20 cellular contexts compared by ENCODE assay signal in the genomic region with DNA sequence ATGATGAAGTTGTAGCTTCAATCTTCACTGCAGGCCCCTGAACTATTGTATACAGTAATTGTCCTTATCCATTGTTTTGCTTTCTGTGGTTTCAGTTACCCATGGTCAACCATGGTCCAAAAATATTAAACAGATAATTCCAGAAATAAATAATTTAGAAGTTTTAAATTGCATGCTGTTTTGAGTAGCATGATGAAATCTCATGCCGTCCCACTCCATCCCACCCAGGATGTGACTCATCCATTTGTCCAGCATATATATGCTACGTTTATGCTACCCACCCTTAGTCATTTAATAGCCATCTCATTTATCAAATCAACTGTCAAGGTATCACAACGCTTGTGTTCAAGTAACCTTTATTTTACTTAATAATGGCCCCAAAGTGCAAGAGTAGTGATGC. TPM values are rescaled to one million over a fixed set of nuclear protein-coding genes. Genes with fewer than 3 reads are reported as not detected.
A peak's percentile ranks its signal among the peaks of the same experiment; 100 is the strongest.
DNase-seq lines count a peak whose midpoint lies in the region; ATAC-seq, FAIRE-seq and TF ChIP-seq lines count a peak whose summit lies in the region.
"Had no signal": no experiment of that assay in that cellular context is flagged by ENCODE, and none has a peak within 500 bp of the region (broad histone marks: within the 10 kb centered on the region; RNA-seq: fewer than 3 reads in every experiment).

No MANE protein-coding gene starts in this region.

- DNase-seq in GM04503 (ENCODE audit: low read depth), result peak; percentile 22
- DNase-seq in NCI-H460 (ENCODE audit: extremely low read depth, low read depth), result peak; percentile 38
- peak; percentile 85 for DNase-seq in bronchial epithelial cell (ENCODE audit: low read depth)
- DNase-seq in non-pigmented ciliary epithelial cell (ENCODE audit: low read depth), result peak; percentile 15
- DNase-seq in Ammon's horn (ENCODE audit: low spot score), result no peak
- DNase-seq in stimulated activated naive CD8-positive, alpha-beta T cell treated with anti-CD3 and anti-CD28 coated beads, Interleukin-15, amount 100 ng/mL, for 72 hours, result no peak
- DNase-seq in naive thymus-derived CD4-positive, alpha-beta T cell, result no peak
- DNase-seq in endodermal cell, result no peak
- DNase-seq: activated naive CD4-positive, alpha-beta T cell treated with anti-CD3 and anti-CD28 coated beads, Interleukin-2, amount 10 ng/mL, durations not matched to agents 7 days and 5 days; GOT3; lower lobe of right lung; nephron progenitor cell; right cardiac atrium; stimulated activated CD4-positive, alpha-beta T cell treated with anti-CD3 and anti-CD28 coated beads, Interleukin-4, amount 100 ng/mL, for 4 hours; uterus had no signal

- H3K9ac ChIP-seq in endodermal cell (ENCODE audit: extremely low read depth, low read length, poor library complexity, severe bottlenecking), result no peak overlapping the region

- H3K36me3 Mint-ChIP-seq in naive thymus-derived CD4-positive, alpha-beta T cell, result no peaks in the 10 kb centered on the region
- no peaks in the 10 kb centered on the region for H3K36me3 Mint-ChIP-seq in endodermal cell (ENCODE audit: low read depth)
- H3K36me3 Mint-ChIP-seq: activated naive CD4-positive, alpha-beta T cell treated with anti-CD3 and anti-CD28 coated beads, Interleukin-2, amount 10 ng/mL, durations not matched to agents 7 days and 5 days; CD14-positive monocyte; stimulated activated memory B cell treated with anti-CD40 and anti-IgM and Interleukin-4, amounts not matched to agents 10 μg/mL and 1 μg/mL and 100 μg/mL, for 72 hours had no signal

- H3K27ac Mint-ChIP-seq in stimulated activated naive CD8-positive, alpha-beta T cell treated with anti-CD3 and anti-CD28 coated beads, Interleukin-15, amount 100 ng/mL, for 72 hours, result peak overlapping the region in 1 of 2 donors; percentile 7
- H3K27ac Mint-ChIP-seq in naive thymus-derived CD4-positive, alpha-beta T cell, result no peak overlapping the region
- no peak overlapping the region for H3K27ac Mint-ChIP-seq in endodermal cell
- H3K27ac Mint-ChIP-seq: activated naive CD4-positive, alpha-beta T cell treated with anti-CD3 and anti-CD28 coated beads, Interleukin-2, amount 10 ng/mL, durations not matched to agents 7 days and 5 days; CD14-positive monocyte; nephron progenitor cell; stimulated activated memory B cell treated with anti-CD40 and anti-IgM and Interleukin-4, amounts not matched to agents 10 μg/mL and 1 μg/mL and 100 μg/mL, for 72 hours had no signal

- CTCF ChIA-PET in naive thymus-derived CD4-positive, alpha-beta T cell (lab: Charles Lee), result no interaction called here

- peaks cover 0 to 3% of the 10 kb centered on the region in 2 donors for H3K9me3 Mint-ChIP-seq in stimulated activated naive CD8-positive, alpha-beta T cell treated with anti-CD3 and anti-CD28 coated beads, Interleukin-15, amount 100 ng/mL, for 72 hours
- peaks cover 0 to 5% (median 1%) of the 10 kb centered on the region in 11 donors for H3K9me3 Mint-ChIP-seq in naive thymus-derived CD4-positive, alpha-beta T cell
- no peaks in the 10 kb centered on the region for H3K9me3 Mint-ChIP-seq in endodermal cell
- H3K9me3 Mint-ChIP-seq: central memory CD8-positive, alpha-beta T cell; nephron progenitor cell had no signal

- no peak for FAIRE-seq in bronchial epithelial cell (lab: Jason Lieb, UNC)
- FAIRE-seq: GM19239 had no signal

- intact Hi-C loops in naive thymus-derived CD4-positive, alpha-beta T cell (cut with micrococcal nuclease), result no loop called here

- no peaks in the 10 kb centered on the region for H3K4me1 ChIP-seq in naive thymus-derived CD4-positive, alpha-beta T cell (ENCODE audit: control insufficient read depth in 2 of 2, insufficient read depth in 2 of 2, low read length in 2 of 2)
- no peaks in the 10 kb centered on the region for H3K4me1 ChIP-seq in endodermal cell (ENCODE audit: control insufficient read depth, insufficient read depth, low read length)
- H3K4me1 ChIP-seq: lower lobe of right lung, uterus had no signal

- ATAC-seq in stimulated activated naive CD8-positive, alpha-beta T cell treated with anti-CD3 and anti-CD28 coated beads, Interleukin-15, amount 100 ng/mL, for 72 hours, result no peak
- no peak for ATAC-seq in naive thymus-derived CD4-positive, alpha-beta T cell
- ATAC-seq: lower lobe of right lung; right cardiac atrium; stimulated activated memory B cell treated with anti-CD40 and anti-IgM and Interleukin-4, amounts not matched to agents 10 μg/mL and 1 μg/mL and 100 μg/mL, for 72 hours had no signal

- no peaks in the 10 kb centered on the region for H3K27me3 ChIP-seq in bronchial epithelial cell (ENCODE audit: control insufficient read depth, insufficient read depth, low read length)
- no peaks in the 10 kb centered on the region for H3K27me3 ChIP-seq in naive thymus-derived CD4-positive, alpha-beta T cell (ENCODE audit: control insufficient read depth in 2 of 2, insufficient read depth in 2 of 2, low read length in 2 of 2)
- H3K27me3 ChIP-seq in endodermal cell (ENCODE audit: control insufficient read depth, insufficient read depth, low read length, poor library complexity, severe bottlenecking), result no peaks in the 10 kb centered on the region
- H3K27me3 ChIP-seq: uterus had no signal

- H3K27ac ChIP-seq in naive thymus-derived CD4-positive, alpha-beta T cell (ENCODE audit: low read depth, low read length), result no peak overlapping the region
- no peak overlapping the region for H3K27ac ChIP-seq in endodermal cell (ENCODE audit: low read depth, low read length)
- H3K27ac ChIP-seq: lower lobe of right lung, uterus had no signal

- H3K27me3 Mint-ChIP-seq in stimulated activated naive CD8-positive, alpha-beta T cell treated with anti-CD3 and anti-CD28 coated beads, Interleukin-15, amount 100 ng/mL, for 72 hours, result no peaks in the 10 kb centered on the region
- H3K27me3 Mint-ChIP-seq in naive thymus-derived CD4-positive, alpha-beta T cell, result no peaks in the 10 kb centered on the region
- no peaks in the 10 kb centered on the region for H3K27me3 Mint-ChIP-seq in endodermal cell (ENCODE audit: insufficient read depth)
- H3K27me3 Mint-ChIP-seq: activated naive CD4-positive, alpha-beta T cell treated with anti-CD3 and anti-CD28 coated beads, Interleukin-2, amount 10 ng/mL, durations not matched to agents 7 days and 5 days; central memory CD8-positive, alpha-beta T cell; stimulated activated memory B cell treated with anti-CD40 and anti-IgM and Interleukin-4, amounts not matched to agents 10 μg/mL and 1 μg/mL and 100 μg/mL, for 72 hours had no signal

- H3K4me1 Mint-ChIP-seq in stimulated activated naive CD8-positive, alpha-beta T cell treated with anti-CD3 and anti-CD28 coated beads, Interleukin-15, amount 100 ng/mL, for 72 hours, result no peaks in the 10 kb centered on the region
- H3K4me1 Mint-ChIP-seq in naive thymus-derived CD4-positive, alpha-beta T cell, result no peaks in the 10 kb centered on the region
- H3K4me1 Mint-ChIP-seq in endodermal cell, result no peaks in the 10 kb centered on the region
- H3K4me1 Mint-ChIP-seq: activated naive CD4-positive, alpha-beta T cell treated with anti-CD3 and anti-CD28 coated beads, Interleukin-2, amount 10 ng/mL, durations not matched to agents 7 days and 5 days; CD14-positive monocyte; central memory CD8-positive, alpha-beta T cell; nephron progenitor cell; stimulated activated memory B cell treated with anti-CD40 and anti-IgM and Interleukin-4, amounts not matched to agents 10 μg/mL and 1 μg/mL and 100 μg/mL, for 72 hours had no signal

- H3K36me3 ChIP-seq in bronchial epithelial cell (ENCODE audit: control insufficient read depth, insufficient read depth, low read length) (no peaks in the 10 kb centered on the region), endodermal cell (ENCODE audit: control insufficient read depth, insufficient read depth, low read length) (no peaks in the 10 kb centered on the region)
- no peaks in the 10 kb centered on the region for H3K36me3 ChIP-seq in naive thymus-derived CD4-positive, alpha-beta T cell (ENCODE audit: control insufficient read depth in 2 of 3, insufficient read depth in 3 of 3, low read length in 3 of 3)
- H3K36me3 ChIP-seq: lower lobe of right lung, uterus had no signal

- no peak overlapping the region for H3K4me3 ChIP-seq in bronchial epithelial cell (ENCODE audit: low read depth, low read length)
- H3K4me3 ChIP-seq in naive thymus-derived CD4-positive, alpha-beta T cell (ENCODE audit: low read length), result no peak overlapping the region
- H3K4me3 ChIP-seq in endodermal cell (ENCODE audit: low read length), result no peak overlapping the region
- H3K4me3 ChIP-seq: lower lobe of right lung, uterus had no signal

- WGBS in endodermal cell (ENCODE audit: insufficient coverage in 1 of 2, insufficient read length in 1 of 2), 2 experiments, result 86 to 89% methylated on average over 2 to 3 of the region's 3 CpGs

- no peaks in the 10 kb centered on the region for H3K9me3 ChIP-seq in naive thymus-derived CD4-positive, alpha-beta T cell (ENCODE audit: control insufficient read depth in 2 of 3, low read length in 3 of 3)
- H3K9me3 ChIP-seq in endodermal cell (ENCODE audit: control insufficient read depth, low read length), result no peaks in the 10 kb centered on the region
- H3K9me3 ChIP-seq: lower lobe of right lung, uterus had no signal

- H3K4me3 Mint-ChIP-seq in stimulated activated naive CD8-positive, alpha-beta T cell treated with anti-CD3 and anti-CD28 coated beads, Interleukin-15, amount 100 ng/mL, for 72 hours, result no peak overlapping the region
- no peak overlapping the region for H3K4me3 Mint-ChIP-seq in naive thymus-derived CD4-positive, alpha-beta T cell
- H3K4me3 Mint-ChIP-seq in endodermal cell, result no peak overlapping the region
- H3K4me3 Mint-ChIP-seq: activated naive CD4-positive, alpha-beta T cell treated with anti-CD3 and anti-CD28 coated beads, Interleukin-2, amount 10 ng/mL, durations not matched to agents 7 days and 5 days; CD14-positive monocyte; central memory CD8-positive, alpha-beta T cell; nephron progenitor cell; stimulated activated memory B cell treated with anti-CD40 and anti-IgM and Interleukin-4, amounts not matched to agents 10 μg/mL and 1 μg/mL and 100 μg/mL, for 72 hours had no signal

- TF ChIP-seq CTCF in bronchial epithelial cell (IDR thresholded peaks at IDR 0.05; ENCODE audit: insufficient read depth, low read length, severe bottlenecking) (no peak), endodermal cell (conservative IDR thresholded peaks at IDR 0.05) (no peak)

- POLR2A ChIA-PET in naive thymus-derived CD4-positive, alpha-beta T cell (lab: Charles Lee), result no interaction called here

RNA-seq across cellular contexts. Expression of a gene that starts 34.5 kb away (rescaled TPM):
- 0.52 and 1.3 TPM in 2 replicates for total RNA-seq in NCI-H460 (2014; rRNA removed; shearing (Covaris generic))
- polyA plus RNA-seq in NCI-H460 (2014; cell fraction: nucleus; rRNA removed), result not detected in 2 replicates
- total RNA-seq in bronchial epithelial cell (not detected in 2 replicates), endodermal cell (not detected)
- total RNA-seq in naive thymus-derived CD4-positive, alpha-beta T cell, result not detected
- polyA plus RNA-seq in naive thymus-derived CD4-positive, alpha-beta T cell, result not detected
- polyA plus RNA-seq in endodermal cell (2013, experiment 1 of 2), result not detected
- polyA plus RNA-seq in endodermal cell (2013, experiment 2 of 2), result not detected
- total RNA-seq: G401, lower lobe of right lung, right cardiac atrium had no signal
- polyA plus RNA-seq: CD14-positive monocyte, right cardiac atrium had no signal

Comparison
In these comparisons a context has a peak if more than half of its experiments do, and no peak if none do; other contexts are left out.
1. DNase-seq: peak in GM04503 (single experiment), NCI-H460 (single experiment), bronchial epithelial cell (single experiment) and non-pigmented ciliary epithelial cell (single experiment); none in Ammon's horn (single experiment), stimulated activated naive CD8-positive, alpha-beta T cell treated with anti-CD3 and anti-CD28 coated beads, Interleukin-15, amount 100 ng/mL, for 72 hours (0 of 2), naive thymus-derived CD4-positive, alpha-beta T cell (0 of 9) and endodermal cell (single experiment).